ENCODE assay signal across 8 cellular contexts in genomic region chr18:76619342-76620315, GRCh38.
DNase-seq lines count a peak whose midpoint lies in the region; ATAC-seq and TF ChIP-seq lines count a peak whose summit lies in the region.

No MANE protein-coding gene starts in this region.

- peak overlapping the region; percentile 81 for H3K4me3 Mint-ChIP-seq in nephron progenitor cell

- DNase-seq in C1 segment of cervical spinal cord (lab: John Stamatoyannopoulos, UW) = peak in 9 of 14 donors; percentile 23 to 71 (median 43)
- peak; percentile 53 for DNase-seq in OCI-M2 (lab: John Stamatoyannopoulos, UW; ENCODE audit: unreplicated experiment)
- DNase-seq in fibroblast of pulmonary artery (ENCODE audit: low read depth) = peak; percentile 86
- DNase-seq in nephron progenitor cell = peak; percentile 80

- ATAC-seq in HG02642 (IDR thresholded peaks at IDR 0.05; ENCODE audit: poor library complexity, unreplicated experiment) (peak; percentile 32), HG02973 (IDR thresholded peaks at IDR 0.05; ENCODE audit: unreplicated experiment) (no peak), HG03520 (IDR thresholded peaks at IDR 0.05; ENCODE audit: unreplicated experiment) (no peak), HG03469 (IDR thresholded peaks at IDR 0.05; ENCODE audit: unreplicated experiment) (no peak)

- H3K36me3 Mint-ChIP-seq in nephron progenitor cell (ENCODE audit: low read depth) = no peaks in the 10 kb centered on the region

- H3K27me3 Mint-ChIP-seq in nephron progenitor cell (ENCODE audit: low read depth, poor library complexity) = peaks cover 3% of the 10 kb centered on the region

- H3K4me1 Mint-ChIP-seq in nephron progenitor cell = peaks cover 88% of the 10 kb centered on the region

- H3K9me3 Mint-ChIP-seq in nephron progenitor cell = no peaks in the 10 kb centered on the region

- H3K4me3 ChIP-seq in fibroblast of pulmonary artery (replicated peaks; ENCODE audit: low read depth, low read length) = peak overlapping the region; percentile 33

- peak overlapping the region; percentile 100 for H3K27ac Mint-ChIP-seq in nephron progenitor cell

- TF ChIP-seq CTCF in fibroblast of pulmonary artery (IDR thresholded peaks at IDR 0.05; ENCODE audit: low read length, missing control alignments) (no peak), nephron progenitor cell (IDR thresholded peaks at IDR 0.05) (no peak)
